ENCODE assay signal across 8 cellular contexts in the genomic region with DNA sequence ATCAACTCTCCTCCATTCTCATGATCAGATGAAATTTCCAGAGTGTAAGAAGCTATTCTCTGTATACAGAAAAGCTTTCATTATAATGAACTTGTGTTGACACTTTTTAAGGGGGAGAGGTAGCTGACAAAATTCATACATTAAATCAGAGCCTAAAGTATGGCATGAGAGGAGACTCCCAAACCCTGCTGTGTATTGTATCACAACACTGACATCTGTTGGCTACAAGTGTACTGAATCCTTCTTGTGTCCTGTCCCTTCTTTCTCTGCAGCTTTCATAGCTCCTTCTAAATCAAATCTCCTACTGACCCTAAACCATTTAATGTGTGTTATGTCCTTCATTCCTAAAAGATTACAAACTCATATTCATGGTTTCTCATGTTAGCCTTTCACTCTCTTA.
DNase-seq lines count a peak whose midpoint lies in the region; ATAC-seq and TF ChIP-seq lines count a peak whose summit lies in the region.

No MANE protein-coding gene starts in this region.

- H3K4me1 ChIP-seq in thyroid gland: no peaks in the 10 kb centered on the region

- H3K36me3 ChIP-seq in H7 (replicated peaks; ENCODE audit: control insufficient read depth, insufficient read depth, low read length) (no peaks in the 10 kb centered on the region), thyroid gland (no peaks in the 10 kb centered on the region)

- peak; percentile 68 for ATAC-seq in CD4-positive, alpha-beta T cell (ENCODE audit: poor library complexity)
- ATAC-seq in memory B cell (ENCODE audit: low read depth) (peak; percentile 54), GM19395 (IDR thresholded peaks at IDR 0.05; ENCODE audit: unreplicated experiment) (no peak)

- H3K36me3 Mint-ChIP-seq in CD4-positive, alpha-beta T cell (ENCODE audit: low read depth): no peaks in the 10 kb centered on the region
- H3K36me3 Mint-ChIP-seq in memory B cell: no peaks in the 10 kb centered on the region

- H3K9me3 ChIP-seq in CD4-positive, alpha-beta T cell (ENCODE audit: control insufficient read depth, low read length): no peaks in the 10 kb centered on the region
- H3K9me3 ChIP-seq in thyroid gland: no peaks in the 10 kb centered on the region

- TF ChIP-seq CTCF in CD4-positive, alpha-beta T cell (IDR thresholded peaks at IDR 0.05): peak; percentile 60
- TF ChIP-seq CTCF in cardiac fibroblast (IDR thresholded peaks at IDR 0.05; ENCODE audit: low read depth, low read length) (peak; percentile 29), thyroid gland (IDR thresholded peaks at IDR 0.05) (peak in 3 of 6 experiments; percentile 43 to 48 (median 43))

- H3K4me1 Mint-ChIP-seq in CD4-positive, alpha-beta T cell (ENCODE audit: low read depth): no peaks in the 10 kb centered on the region
- H3K4me1 Mint-ChIP-seq in memory B cell: no peaks in the 10 kb centered on the region

- intact Hi-C loops in CD4-positive, alpha-beta T cell (cut with DNase I, micrococcal nuclease): loop anchor here (1.0 to 2.0 kb wide), 4 partner anchors 166 to 712 kb away; a partner anchor contains a TSS
- intact Hi-C loops in thyroid gland (cut with DNase I): no loop called here

- H3K4me3 Mint-ChIP-seq in CD4-positive, alpha-beta T cell: no peak overlapping the region
- H3K4me3 Mint-ChIP-seq in memory B cell: no peak overlapping the region

- H3K4me3 ChIP-seq in H7 (ENCODE audit: insufficient read depth, low read depth, low read length) (no peak overlapping the region), cardiac fibroblast (replicated peaks in 1 of 2; ENCODE audit: low read depth in 2 of 2, low read length in 2 of 2) (no peak overlapping the region), thyroid gland (replicated peaks in 1 of 3) (no peak overlapping the region)

- H3K9me3 Mint-ChIP-seq in CD4-positive, alpha-beta T cell: no peaks in the 10 kb centered on the region
- H3K9me3 Mint-ChIP-seq in memory B cell: no peaks in the 10 kb centered on the region

- peaks cover 37% of the 10 kb centered on the region for H3K27me3 Mint-ChIP-seq in CD4-positive, alpha-beta T cell
- H3K27me3 Mint-ChIP-seq in memory B cell: peaks cover 21% of the 10 kb centered on the region

- H3K27me3 ChIP-seq in CD4-positive, alpha-beta T cell (ENCODE audit: control insufficient read depth, insufficient read depth, low read length): peaks cover 5% of the 10 kb centered on the region
- H3K27me3 ChIP-seq in H7 (ENCODE audit: control insufficient read depth, insufficient read depth, low read length): peaks cover 15% of the 10 kb centered on the region; the same call in 1 of the 2 replicates
- no peaks in the 10 kb centered on the region for H3K27me3 ChIP-seq in thyroid gland

- POLR2A ChIA-PET in CD4-positive, alpha-beta T cell (lab: Charles Lee): interaction anchor here (0.6 to 1.6 kb wide), 5 partner anchors 122 to 355 kb away, joined by 3 to 18 read pairs (median 4); a partner anchor contains a TSS

- no peak for TF ChIP-seq POLR2A in thyroid gland (IDR thresholded peaks at IDR 0.05)

- H3K27ac Mint-ChIP-seq in CD4-positive, alpha-beta T cell: no peak overlapping the region
- no peak overlapping the region for H3K27ac Mint-ChIP-seq in memory B cell

- CTCF ChIA-PET in CD4-positive, alpha-beta T cell (lab: Charles Lee): interaction anchor here (0.6 to 1.7 kb wide), 7 partner anchors 10 to 711 kb away, joined by 3 to 10 read pairs (median 3); no protein-coding TSS in a partner anchor

- H3K27ac ChIP-seq in CD4-positive, alpha-beta T cell (ENCODE audit: low read depth, low read length): no peak overlapping the region
- no peak overlapping the region for H3K27ac ChIP-seq in thyroid gland

- DNase-seq in CD4-positive, alpha-beta T cell: no peak
- DNase-seq in H7 (peak; percentile 53), NCI-H226 (peak; percentile 37), cardiac fibroblast (ENCODE audit: low read depth in 2 of 2) (peak; percentile 56 to 66), memory B cell (ENCODE audit: low spot score in 2 of 2) (peak in 1 of 2 donors; percentile 5), thyroid gland (no peak)
- DNase-seq in activated naive CD4-positive, alpha-beta T cell treated with anti-CD3 and anti-CD28 coated beads, Interleukin-2, amount 50 U/mL, for 16 hours: no peak

Comparison
In these comparisons a context has a peak if more than half of its experiments do, and no peak if none do; other contexts are left out.
1. DNase-seq: peak in H7 (single experiment), NCI-H226 (single experiment) and cardiac fibroblast (2 of 2); none in CD4-positive, alpha-beta T cell (0 of 10), thyroid gland (0 of 2) and activated naive CD4-positive, alpha-beta T cell treated with anti-CD3 and anti-CD28 coated beads, Interleukin-2, amount 50 U/mL, for 16 hours (single experiment).